ENCODE assay signal across 1 cellular context in genomic region chr15:79027532-79028410, GRCh38.
A peak's percentile ranks its signal among the peaks of the same experiment; 100 is the strongest.
TF ChIP-seq lines count a peak whose summit lies in the region.

No MANE protein-coding gene starts in this region.

TF ChIP-seq in HepG2, 621 proteins besides CTCF, POLR2A, EP300 and RAD21 (continued from another document and continues in another):
- TF ChIP-seq PAXIP1 (CRISPR knock-in tag; conservative IDR thresholded peaks at IDR 0.05) (peak; percentile 78), HDAC1 (CRISPR knock-in tag; IDR thresholded peaks at IDR 0.05) (peak; percentile 29; the same call in 1 of the 2 replicates), SMAD9 (CRISPR knock-in tag; IDR thresholded peaks at IDR 0.05) (no peak), ZNF263 (CRISPR knock-in tag; IDR thresholded peaks at IDR 0.05) (0 out of 2 replicates have a peak, but pooled peaks have one; percentile 27), ZNF142 (CRISPR knock-in tag; IDR thresholded peaks at IDR 0.05) (no peak), YEATS4 (CRISPR knock-in tag; IDR thresholded peaks at IDR 0.05; ENCODE audit: borderline replicate concordance) (no peak), ZNF800 (CRISPR knock-in tag; IDR thresholded peaks at IDR 0.05) (peak; percentile 24; the same call in 1 of the 2 replicates), ZNF878 (CRISPR knock-in tag; IDR thresholded peaks at IDR 0.05) (no peak), ZNF782 (CRISPR knock-in tag; IDR thresholded peaks at IDR 0.05; ENCODE audit: borderline replicate concordance) (no peak), STAG1 (CRISPR knock-in tag; IDR thresholded peaks at IDR 0.05) (0 out of 2 replicates have a peak, but pooled peaks have one; percentile 3), ARID4A (CRISPR knock-in tag; IDR thresholded peaks at IDR 0.05; ENCODE audit: borderline replicate concordance) (peak; percentile 51; the same call in 1 of the 2 replicates), ZNF773 (CRISPR knock-in tag; IDR thresholded peaks at IDR 0.05; ENCODE audit: borderline replicate concordance) (no peak), SP4 (CRISPR knock-in tag; IDR thresholded peaks at IDR 0.05) (no peak), MLX (CRISPR knock-in tag; IDR thresholded peaks at IDR 0.05) (0 out of 2 replicates have a peak, but pooled peaks have one; percentile 25), SSRP1 (CRISPR knock-in tag; IDR thresholded peaks at IDR 0.05) (no peak), ZNF143 (CRISPR knock-in tag; IDR thresholded peaks at IDR 0.05) (no peak), IRF2 (CRISPR knock-in tag; IDR thresholded peaks at IDR 0.05) (peak; percentile 27; the same call in 1 of the 2 replicates), SP2 (CRISPR knock-in tag; IDR thresholded peaks at IDR 0.05) (no peak), ZFP36L1 (CRISPR knock-in tag; IDR thresholded peaks at IDR 0.05) (no peak), SKI (IDR thresholded peaks at IDR 0.05; ENCODE audit: partially characterized antibody) (peak; percentile 33), ZNF609 (CRISPR knock-in tag; IDR thresholded peaks at IDR 0.05; ENCODE audit: borderline replicate concordance) (no peak), TCF7 (IDR thresholded peaks at IDR 0.05; ENCODE audit: low read depth) (no peak), ZMYM4 (CRISPR knock-in tag; IDR thresholded peaks at IDR 0.05) (no peak), ZNF274 (CRISPR knock-in tag; IDR thresholded peaks at IDR 0.05) (no peak), NCOA1 (CRISPR knock-in tag; IDR thresholded peaks at IDR 0.05) (no peak), ADNP (CRISPR knock-in tag; IDR thresholded peaks at IDR 0.05) (no peak), RBM22 (optimal IDR thresholded peaks at IDR 0.05; ENCODE audit: low read length) (no peak), NFE2L1 (CRISPR knock-in tag; IDR thresholded peaks at IDR 0.05; ENCODE audit: borderline replicate concordance) (no peak), CEBPB (IDR thresholded peaks at IDR 0.05; ENCODE audit: borderline replicate concordance, low read depth, low read length) (no peak), NR2F6 (IDR thresholded peaks at IDR 0.05) (no peak), NR2F6 (CRISPR knock-in tag; IDR thresholded peaks at IDR 0.05) (peak; percentile 24; the same call in 1 of the 2 replicates), KLF11 (CRISPR knock-in tag; IDR thresholded peaks at IDR 0.05) (no peak), HMG20A (CRISPR knock-in tag; IDR thresholded peaks at IDR 0.05; ENCODE audit: borderline replicate concordance) (peak; percentile 40; the same call in 1 of the 2 replicates), CEBPG (CRISPR knock-in tag; IDR thresholded peaks at IDR 0.05) (peak; percentile 14; the same call in 1 of the 2 replicates), HINFP (CRISPR knock-in tag; IDR thresholded peaks at IDR 0.05; ENCODE audit: low read depth) (no peak), ZNF790 (CRISPR knock-in tag; IDR thresholded peaks at IDR 0.05; ENCODE audit: borderline replicate concordance) (no peak)
